Comparison of ENCODE assay signal across 24 cellular contexts in the genomic region with DNA sequence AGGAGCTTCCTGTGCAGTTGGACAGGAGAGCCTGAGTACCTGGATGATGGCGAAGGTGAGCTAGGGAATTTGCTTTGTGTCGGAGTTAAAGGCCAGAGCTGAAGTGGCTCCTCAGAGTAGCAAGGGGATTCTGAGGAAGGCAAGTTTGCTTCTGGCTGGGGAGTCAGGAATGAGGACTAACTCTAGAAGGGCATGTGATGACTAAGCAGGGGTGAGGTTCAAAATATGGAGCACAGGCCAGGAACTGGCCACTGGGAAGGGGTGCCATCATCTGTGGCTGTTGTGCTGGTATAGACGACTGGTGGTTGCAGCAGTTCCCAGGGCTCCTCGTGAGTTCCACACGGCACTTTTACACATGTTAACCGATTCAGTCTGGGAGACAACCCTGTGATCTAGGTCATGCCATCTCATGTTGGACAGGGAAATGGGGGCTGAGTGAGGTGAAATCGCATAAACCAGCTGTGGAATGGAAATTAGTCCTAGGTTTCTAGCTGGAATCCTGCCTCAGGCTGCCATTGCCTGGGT.
"Had no signal": no experiment of that assay in that cellular context is flagged by ENCODE, and none has a peak within 500 bp of the region (broad histone marks: within the 10 kb centered on the region; RNA-seq: fewer than 3 reads in every experiment).

No MANE protein-coding gene starts in this region.

- H3K4me2 ChIP-seq: SK-N-SH, smooth muscle cell had no signal

- H3K9me2 ChIP-seq: SK-N-SH had no signal

- H3K36me3 ChIP-seq: brain microvascular endothelial cell, lower lobe of right lung, ovary, right lobe of liver had no signal

- H3K4me1 ChIP-seq: lower lobe of right lung, right lobe of liver had no signal

- H3K27ac ChIP-seq: brain microvascular endothelial cell, esophagus muscularis mucosa, lower lobe of right lung, ovary, right lobe of liver had no signal

- FAIRE-seq: endothelial cell of umbilical vein had no signal

- H3K27me3 ChIP-seq: brain microvascular endothelial cell, esophagus muscularis mucosa, ovary, right lobe of liver had no signal

- H3K4me3 ChIP-seq: esophagus muscularis mucosa, lower lobe of right lung, ovary, right lobe of liver, smooth muscle cell had no signal

- DNase-seq: activated CD4-positive, alpha-beta T cell treated with anti-CD3 and anti-CD28 coated beads for 48 hours; activated CD4-positive, CD25-positive, alpha-beta regulatory T cell; activated CD8-positive, alpha-beta memory T cell treated with anti-CD3 and anti-CD28 coated beads for 24 hours; activated CD8-positive, alpha-beta memory T cell treated with anti-CD3 and anti-CD28 coated beads, Interleukin-2, amount 50 U/mL, for 48 hours; activated effector memory CD4-positive, alpha-beta T cell treated with anti-CD3 and anti-CD28 coated beads, Interleukin-2, amount 50 U/mL, for 16 hours; activated naive CD4-positive, alpha-beta T cell treated with anti-CD3 and anti-CD28 coated beads, Interleukin-2, amount 50 U/mL, for 16 hours; activated T-cell treated with anti-CD3 and anti-CD28 coated beads, Interleukin-2, amount 50 U/mL, for 48 hours; aorta; brain microvascular endothelial cell; cerebellar nuclear complex; cortex of kidney; effector CD4-positive, alpha-beta T cell; left colon; lower lobe of right lung; ovary; right lobe of liver; SK-N-SH; stimulated activated CD4-positive, alpha-beta T cell treated with anti-CD3 and anti-CD28 coated beads, Interleukin-4, amount 100 ng/mL, for 1 hour; stimulated activated naive CD8-positive, alpha-beta T cell treated with anti-CD3 and anti-CD28 coated beads, Interleukin-15, amount 100 ng/mL, for 72 hours; T-cell; T1000 had no signal

- H3K9ac ChIP-seq: SK-N-SH had no signal

- H3K9me3 ChIP-seq: esophagus muscularis mucosa, lower lobe of right lung, ovary, right lobe of liver had no signal
